In the genomic region with DNA sequence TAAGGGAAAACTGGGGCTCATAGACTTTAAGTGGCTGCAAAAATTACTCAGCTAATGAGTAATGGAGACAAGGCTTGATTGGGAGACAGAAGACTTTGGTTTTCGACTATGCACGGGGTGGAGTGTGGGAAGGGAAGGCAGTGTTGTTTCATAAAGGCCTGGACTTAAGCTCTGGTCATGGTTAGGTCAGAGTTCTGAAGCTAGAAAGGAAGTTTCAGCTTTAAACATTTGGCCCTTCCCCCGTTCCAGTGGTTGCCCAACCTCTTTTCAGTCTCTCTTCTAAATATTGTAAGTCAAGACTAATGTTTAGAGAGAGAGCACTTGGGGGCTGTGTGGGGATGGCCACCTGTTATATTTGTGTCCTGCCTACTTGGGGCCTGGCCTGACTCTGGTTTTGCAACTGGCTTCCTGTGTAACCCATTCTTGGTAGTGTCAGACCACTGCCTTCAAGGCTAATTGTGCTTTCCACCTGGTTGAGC, we compare ENCODE assay signal across 1 cellular context.
TF ChIP-seq lines count a peak whose summit lies in the region.

No MANE protein-coding gene starts in this region.

TF ChIP-seq in K562, 482 proteins besides CTCF, POLR2A, EP300 and RAD21 (continued from another document):
- TF ChIP-seq, protein P1, sequence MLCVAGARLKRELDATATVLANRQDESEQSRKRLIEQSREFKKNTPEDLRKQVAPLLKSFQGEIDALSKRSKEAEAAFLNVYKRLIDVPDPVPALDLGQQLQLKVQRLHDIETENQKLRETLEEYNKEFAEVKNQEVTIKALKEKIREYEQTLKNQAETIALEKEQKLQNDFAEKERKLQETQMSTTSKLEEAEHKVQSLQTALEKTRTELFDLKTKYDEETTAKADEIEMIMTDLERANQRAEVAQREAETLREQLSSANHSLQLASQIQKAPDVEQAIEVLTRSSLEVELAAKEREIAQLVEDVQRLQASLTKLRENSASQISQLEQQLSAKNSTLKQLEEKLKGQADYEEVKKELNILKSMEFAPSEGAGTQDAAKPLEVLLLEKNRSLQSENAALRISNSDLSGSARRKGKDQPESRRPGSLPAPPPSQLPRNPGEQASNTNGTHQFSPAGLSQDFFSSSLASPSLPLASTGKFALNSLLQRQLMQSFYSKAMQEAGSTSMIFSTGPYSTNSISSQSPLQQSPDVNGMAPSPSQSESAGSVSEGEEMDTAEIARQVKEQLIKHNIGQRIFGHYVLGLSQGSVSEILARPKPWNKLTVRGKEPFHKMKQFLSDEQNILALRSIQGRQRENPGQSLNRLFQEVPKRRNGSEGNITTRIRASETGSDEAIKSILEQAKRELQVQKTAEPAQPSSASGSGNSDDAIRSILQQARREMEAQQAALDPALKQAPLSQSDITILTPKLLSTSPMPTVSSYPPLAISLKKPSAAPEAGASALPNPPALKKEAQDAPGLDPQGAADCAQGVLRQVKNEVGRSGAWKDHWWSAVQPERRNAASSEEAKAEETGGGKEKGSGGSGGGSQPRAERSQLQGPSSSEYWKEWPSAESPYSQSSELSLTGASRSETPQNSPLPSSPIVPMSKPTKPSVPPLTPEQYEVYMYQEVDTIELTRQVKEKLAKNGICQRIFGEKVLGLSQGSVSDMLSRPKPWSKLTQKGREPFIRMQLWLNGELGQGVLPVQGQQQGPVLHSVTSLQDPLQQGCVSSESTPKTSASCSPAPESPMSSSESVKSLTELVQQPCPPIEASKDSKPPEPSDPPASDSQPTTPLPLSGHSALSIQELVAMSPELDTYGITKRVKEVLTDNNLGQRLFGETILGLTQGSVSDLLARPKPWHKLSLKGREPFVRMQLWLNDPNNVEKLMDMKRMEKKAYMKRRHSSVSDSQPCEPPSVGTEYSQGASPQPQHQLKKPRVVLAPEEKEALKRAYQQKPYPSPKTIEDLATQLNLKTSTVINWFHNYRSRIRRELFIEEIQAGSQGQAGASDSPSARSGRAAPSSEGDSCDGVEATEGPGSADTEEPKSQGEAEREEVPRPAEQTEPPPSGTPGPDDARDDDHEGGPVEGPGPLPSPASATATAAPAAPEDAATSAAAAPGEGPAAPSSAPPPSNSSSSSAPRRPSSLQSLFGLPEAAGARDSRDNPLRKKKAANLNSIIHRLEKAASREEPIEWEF (CRISPR knock-in tag; IDR thresholded peaks at IDR 0.05) = no peak
- no peak for TF ChIP-seq ID3 (CRISPR knock-in tag; IDR thresholded peaks at IDR 0.05)
- TF ChIP-seq ID3 (tag; IDR thresholded peaks at IDR 0.05) = no peak
- no peak for TF ChIP-seq SAP30 (IDR thresholded peaks at IDR 0.05; ENCODE audit: borderline replicate concordance, insufficient read depth, low read depth, low read length, poor library complexity, severe bottlenecking)
- TF ChIP-seq MNT (conservative IDR thresholded peaks at IDR 0.05) = no peak
- TF ChIP-seq ELF1 (tag; IDR thresholded peaks at IDR 0.05) = no peak
- TF ChIP-seq ZNF143 (CRISPR knock-in tag; IDR thresholded peaks at IDR 0.05) = no peak
- no peak for TF ChIP-seq ZNF263 (CRISPR knock-in tag; IDR thresholded peaks at IDR 0.05; ENCODE audit: borderline replicate concordance)
- no peak for TF ChIP-seq ZNF121 (CRISPR knock-in tag; conservative IDR thresholded peaks at IDR 0.05)
- no peak for TF ChIP-seq MTA1 (IDR thresholded peaks at IDR 0.05; ENCODE audit: borderline replicate concordance)
- no peak for TF ChIP-seq NCOR1 (IDR thresholded peaks at IDR 0.05)
- TF ChIP-seq ZFP30 (CRISPR knock-in tag; IDR thresholded peaks at IDR 0.05; ENCODE audit: borderline replicate concordance) = no peak
- no peak for TF ChIP-seq HMG20B (CRISPR knock-in tag; IDR thresholded peaks at IDR 0.05)
